ENCODE assay signal across 9 cellular contexts in the genomic region with DNA sequence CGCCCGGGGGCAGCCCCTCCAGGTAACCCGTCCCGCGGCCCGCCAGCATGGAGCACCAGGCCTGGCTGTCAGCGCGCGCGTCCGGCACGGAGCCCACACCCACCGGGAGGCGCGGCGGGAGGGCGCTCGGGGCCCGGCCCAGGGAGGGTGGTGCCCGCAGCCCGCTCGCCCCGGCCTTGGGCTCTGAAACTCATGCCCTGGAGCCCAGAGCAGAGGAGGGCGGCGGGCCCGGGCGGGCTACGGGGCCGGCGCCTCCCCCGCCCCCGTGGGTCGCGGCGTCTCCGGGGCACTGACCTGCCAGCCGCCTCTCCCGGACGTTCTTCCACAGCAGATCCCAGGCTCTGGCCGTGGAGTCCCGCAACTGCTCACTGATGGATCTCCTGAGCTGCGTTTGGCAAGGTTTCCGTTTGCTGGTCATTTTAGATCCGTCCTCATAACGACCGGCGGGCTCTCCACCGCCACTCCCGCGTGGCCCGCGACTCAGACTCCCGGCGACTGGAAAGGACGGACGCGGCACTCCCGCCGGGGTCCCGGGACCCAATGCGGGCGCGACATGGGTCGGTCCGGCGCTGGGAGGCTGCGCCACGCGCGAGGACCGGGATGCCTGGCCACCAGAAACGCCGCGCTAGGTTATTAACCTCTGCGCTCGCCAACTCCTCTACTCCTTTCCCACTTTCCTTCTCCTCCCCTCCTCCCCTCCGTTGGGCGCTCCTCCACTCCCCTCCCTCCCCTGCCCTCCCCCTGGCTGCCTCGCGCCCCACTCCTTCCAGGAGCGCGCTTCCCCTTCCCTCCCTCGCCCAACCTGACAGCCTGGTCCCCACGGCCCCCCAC.
DNase-seq lines count a peak whose midpoint lies in the region; ATAC-seq lines count a peak whose summit lies in the region.
"Had no signal": no experiment of that assay in that cellular context is flagged by ENCODE, and none has a peak within 500 bp of the region (broad histone marks: within the 10 kb centered on the region; RNA-seq: fewer than 3 reads in every experiment).

No MANE protein-coding gene starts in this region.

- H3K9me3 ChIP-seq in ES-I3 (ENCODE audit: control insufficient read depth, insufficient read depth, low read length): no peaks in the 10 kb centered on the region
- no peaks in the 10 kb centered on the region for H3K9me3 ChIP-seq in T-helper 17 cell (ENCODE audit: control insufficient read depth, low read length, poor library complexity, severe bottlenecking)
- peaks cover 3% of the 10 kb centered on the region for H3K9me3 ChIP-seq in trophoblast cell (ENCODE audit: insufficient read depth, low read depth, low read length)

- peaks cover 70% of the 10 kb centered on the region for H3K27me3 Mint-ChIP-seq in T-helper 17 cell

- peaks cover 16% of the 10 kb centered on the region for H3K27me3 ChIP-seq in trophoblast cell (ENCODE audit: insufficient read depth, low read length)

- ATAC-seq in T-helper 17 cell (no peak), Right ventricle myocardium superior (ENCODE audit: poor library complexity) (peak; percentile 84), HG03139 (IDR thresholded peaks at IDR 0.05; ENCODE audit: unreplicated experiment) (no peak), HG03108 (IDR thresholded peaks at IDR 0.05; ENCODE audit: unreplicated experiment) (no peak), GM19351 (IDR thresholded peaks at IDR 0.05; ENCODE audit: unreplicated experiment) (no peak)

- intact Hi-C loops in Right ventricle myocardium superior (cut with DNase I): loop anchor here (10.0 kb wide), 2 partner anchors 185 to 375 kb away; no protein-coding TSS in a partner anchor

- H3K4ac ChIP-seq in trophoblast cell (ENCODE audit: low read depth, low read length): no peak overlapping the region

- H3K4me3 ChIP-seq in trophoblast cell (ENCODE audit: low read depth, low read length): peak overlapping the region; percentile 65

- no peak overlapping the region for H2BK5ac ChIP-seq in trophoblast cell (ENCODE audit: low read depth, low read length, poor library complexity)

- no peak overlapping the region for H3K14ac ChIP-seq in trophoblast cell (ENCODE audit: low read length)

- H2AK5ac ChIP-seq in trophoblast cell (ENCODE audit: low read length): no peak overlapping the region

- H3K27ac Mint-ChIP-seq in T-helper 17 cell: no peak overlapping the region
- H3K27ac Mint-ChIP-seq: natural killer cell treated with Interleukin-12 subunit alpha and Interleukin-12 subunit beta and Interleukin-15 and Interleukin-18, amount 100 ng/mL, for 72 hours had no signal

- no peaks in the 10 kb centered on the region for H3K79me2 ChIP-seq in trophoblast cell (ENCODE audit: control insufficient read depth, insufficient read depth, low read length, poor library complexity)

- H3K36me3 ChIP-seq in ES-I3 (ENCODE audit: insufficient read depth, low read length): no peaks in the 10 kb centered on the region
- no peaks in the 10 kb centered on the region for H3K36me3 ChIP-seq in trophoblast cell (ENCODE audit: control insufficient read depth in 1 of 2, insufficient read depth in 2 of 2, low read length in 2 of 2)

- peak overlapping the region; percentile 4 for H4K8ac ChIP-seq in trophoblast cell (ENCODE audit: low read depth, low read length)

- peak overlapping the region; percentile 75 for H3K9ac ChIP-seq in ES-I3 (ENCODE audit: low read depth, low read length)
- H3K9ac ChIP-seq in trophoblast cell (ENCODE audit: low read length): no peak overlapping the region

- H4K12ac ChIP-seq in trophoblast cell (ENCODE audit: low read depth, low read length): no peak overlapping the region

- peak overlapping the region; percentile 25 for H3K18ac ChIP-seq in trophoblast cell (ENCODE audit: low read length)

- no peak overlapping the region for H2BK120ac ChIP-seq in trophoblast cell (ENCODE audit: insufficient read depth, low read length, poor library complexity)

- peaks cover 3% of the 10 kb centered on the region for H3K4me1 Mint-ChIP-seq in T-helper 17 cell

- H3K27ac ChIP-seq in trophoblast cell (ENCODE audit: low read depth, low read length): no peak overlapping the region

- H3K79me1 ChIP-seq in trophoblast cell (ENCODE audit: low read length): no peaks in the 10 kb centered on the region

- peaks cover 3% of the 10 kb centered on the region for H3K36me3 Mint-ChIP-seq in T-helper 17 cell (ENCODE audit: low read depth)
- H3K36me3 Mint-ChIP-seq: natural killer cell treated with Interleukin-12 subunit alpha and Interleukin-12 subunit beta and Interleukin-15 and Interleukin-18, amount 100 ng/mL, for 72 hours had no signal

- WGBS in trophoblast cell (ENCODE audit: extremely low coverage, insufficient coverage, insufficient read length): no CpG with 5 or more reads among the region's 84 CpGs

- peak overlapping the region; percentile 93 for H3K4me2 ChIP-seq in trophoblast cell (ENCODE audit: low read length)

- peak overlapping the region; percentile 8 for H3K4me3 Mint-ChIP-seq in T-helper 17 cell
- H3K4me3 Mint-ChIP-seq: natural killer cell treated with Interleukin-12 subunit alpha and Interleukin-12 subunit beta and Interleukin-15 and Interleukin-18, amount 100 ng/mL, for 72 hours had no signal

- no peak overlapping the region for H3K23ac ChIP-seq in trophoblast cell (ENCODE audit: low read length)

- DNase-seq in T-helper 17 cell (no peak), Right ventricle myocardium superior (peak; percentile 76), trophoblast cell (peak in 1 of 2 donors; percentile 35), NCI-H2081 (lab: John Stamatoyannopoulos, UW) (no peak)

- H2AFZ ChIP-seq in trophoblast cell (ENCODE audit: insufficient read depth, low read length, poor library complexity): peak overlapping the region; percentile 23

- H2BK12ac ChIP-seq in trophoblast cell (ENCODE audit: low read length): no peak overlapping the region

- H3K4me1 ChIP-seq in ES-I3 (ENCODE audit: insufficient read depth, low read length): no peaks in the 10 kb centered on the region
- H3K4me1 ChIP-seq in trophoblast cell (ENCODE audit: control insufficient read depth in 1 of 2, insufficient read depth in 2 of 2, low read length in 2 of 2): peaks cover 4 to 5% of the 10 kb centered on the region in 2 experiments

- H4K91ac ChIP-seq in trophoblast cell (ENCODE audit: low read depth, low read length): no peak overlapping the region
